7 cellular contexts compared by ENCODE assay signal in the genomic region with DNA sequence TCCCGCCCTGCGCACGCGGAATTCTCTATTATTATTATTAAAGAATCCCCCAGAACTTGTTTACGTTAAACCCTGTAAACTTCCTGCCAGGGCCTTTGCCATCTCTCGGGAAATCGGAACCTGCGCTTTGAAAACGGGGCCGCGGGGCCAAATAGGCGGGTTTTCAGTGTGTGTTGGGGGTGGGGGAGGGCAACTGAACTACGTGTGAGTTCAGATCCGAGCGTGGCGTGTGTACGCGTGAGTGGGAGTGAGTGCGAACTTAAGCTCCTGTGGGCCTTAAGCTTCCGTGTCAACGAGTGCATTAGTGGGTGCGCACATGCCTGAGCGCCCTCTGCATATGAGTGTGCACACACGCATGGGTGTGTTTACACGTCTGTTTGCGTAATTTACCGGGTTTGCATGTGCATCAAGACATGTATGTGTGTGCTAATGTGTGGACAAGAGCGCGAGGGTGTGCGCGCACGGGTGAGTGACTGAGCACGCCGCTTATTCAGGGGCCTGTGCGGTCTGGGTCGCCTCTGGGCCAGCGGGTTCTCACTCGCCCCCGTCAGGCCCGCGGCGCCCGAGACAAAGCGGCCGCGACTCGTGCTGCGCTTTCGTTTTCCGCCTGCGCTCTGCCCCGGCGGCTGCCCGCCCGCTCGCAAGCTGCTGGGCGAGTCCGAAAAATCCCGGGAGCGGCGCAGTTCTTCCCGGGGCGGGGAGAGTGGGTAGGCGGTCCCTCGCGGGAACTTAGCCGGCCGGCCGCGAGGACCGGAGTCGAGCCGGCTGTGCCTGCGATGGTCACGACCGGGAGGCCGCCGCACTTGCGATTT. TPM values are rescaled to one million over a fixed set of nuclear protein-coding genes. Genes with fewer than 3 reads are reported as not detected.
A peak's percentile ranks its signal among the peaks of the same experiment; 100 is the strongest.
DNase-seq lines count a peak whose midpoint lies in the region; ATAC-seq, FAIRE-seq and TF ChIP-seq lines count a peak whose summit lies in the region.

No MANE protein-coding gene starts in this region.

- H3K4me3 Mint-ChIP-seq in effector memory CD8-positive, alpha-beta T cell, result peak overlapping the region; percentile 78 to 80

- H3K9me3 ChIP-seq in Peyer's patch (no peaks in the 10 kb centered on the region), muscle layer of colon (ENCODE audit: low read length) (no peaks in the 10 kb centered on the region)

- H3K4me1 Mint-ChIP-seq in effector memory CD8-positive, alpha-beta T cell (ENCODE audit: low read depth in 2 of 2), result peaks cover 21 to 36% of the 10 kb centered on the region in 2 donors

- H3K27ac ChIP-seq in Peyer's patch, result peak overlapping the region; percentile 70 to 99 (median 86)
- peak overlapping the region; percentile 99 for H3K27ac ChIP-seq in muscle layer of colon (ENCODE audit: low read depth, low read length)

- TF ChIP-seq CTCF in Peyer's patch (IDR thresholded peaks at IDR 0.05), result no peak

- H3K4me1 ChIP-seq in Peyer's patch (peaks cover 0 to 19% (median 9%) of the 10 kb centered on the region in 4 donors), muscle layer of colon (ENCODE audit: insufficient read depth, low read length) (peaks cover 4% of the 10 kb centered on the region)

- TF ChIP-seq POLR2A in Peyer's patch (IDR thresholded peaks at IDR 0.05), result no peak

- DNase-seq in GM19239 (ENCODE audit: insufficient read length, low spot score), result peak; percentile 63
- no peak for DNase-seq in Peyer's patch
- DNase-seq in effector memory CD8-positive, alpha-beta T cell, result no peak
- no peak for DNase-seq in stimulated activated naive CD4-positive, alpha-beta T cell (lab: John Stamatoyannopoulos, UW)
- no peak for DNase-seq in OCI-M2 (lab: John Stamatoyannopoulos, UW; ENCODE audit: unreplicated experiment)

- H3K36me3 Mint-ChIP-seq in effector memory CD8-positive, alpha-beta T cell (ENCODE audit: insufficient read depth), result no peaks in the 10 kb centered on the region

- peak; percentile 10 for ATAC-seq in effector memory CD8-positive, alpha-beta T cell (replicated peaks)
- ATAC-seq in HG03469 (IDR thresholded peaks at IDR 0.05; ENCODE audit: unreplicated experiment), result no peak

- no peak for FAIRE-seq in GM19239 (lab: Jason Lieb, UNC)

- H3K27me3 ChIP-seq in Peyer's patch (peaks cover 0 to 9% of the 10 kb centered on the region in 2 donors), muscle layer of colon (ENCODE audit: control insufficient read depth in 1 of 2, insufficient read depth in 2 of 2, low read length in 2 of 2) (peaks cover 0 to 5% of the 10 kb centered on the region in 2 donors)

- H3K4me3 ChIP-seq in Peyer's patch (peak overlapping the region; percentile 42 to 63 (median 60)), muscle layer of colon (ENCODE audit: low read depth in 1 of 2, low read length in 2 of 2) (peak overlapping the region; percentile 91 to 95)

- H3K27me3 Mint-ChIP-seq in effector memory CD8-positive, alpha-beta T cell, result peaks cover 64 to 89% of the 10 kb centered on the region in 2 donors

- peaks cover 0 to 4% (median 0%) of the 10 kb centered on the region in 3 donors for H3K36me3 ChIP-seq in Peyer's patch
- H3K36me3 ChIP-seq in muscle layer of colon (ENCODE audit: insufficient read depth, low read length), result peaks cover 13% of the 10 kb centered on the region

- H3K9ac ChIP-seq in muscle layer of colon (ENCODE audit: low read length), result peak overlapping the region; percentile 67

- H3K9me3 Mint-ChIP-seq in effector memory CD8-positive, alpha-beta T cell, result no peaks in the 10 kb centered on the region

- no peak overlapping the region for H3K27ac Mint-ChIP-seq in effector memory CD8-positive, alpha-beta T cell

RNA-seq across cellular contexts. Expression of gene FOXF1, which starts 1.2 kb away (rescaled TPM):
- 10 to 100 TPM in 2 of 4 donors, 1 to 10 TPM in 2; 4.4 to 36.3 (median 9.0) TPM for total RNA-seq in Peyer's patch

RNA-seq across cellular contexts. Expression of gene MTHFSD, which starts 45.9 kb away (rescaled TPM):
- total RNA-seq in Peyer's patch, result 10 to 100 TPM; 18.2 to 35.4 (median 21.9) TPM

RNA-seq across cellular contexts. Expression of gene FOXC2, which starts 57.5 kb away (rescaled TPM):
- 1 to 10 TPM in 1 of 4 donors, under 1 TPM in 1, not detected in 2; 0.40 to 1.5 TPM for total RNA-seq in Peyer's patch
